In genomic region chr11:7254731-7255291, GRCh38 we compare ENCODE assay signal across 7 cellular contexts. TPM values are rescaled to one million over a fixed set of nuclear protein-coding genes. Genes with fewer than 3 reads are reported as not detected.
"Had no signal": no experiment of that assay in that cellular context is flagged by ENCODE, and none has a peak within 500 bp of the region (broad histone marks: within the 10 kb centered on the region; RNA-seq: fewer than 3 reads in every experiment).

No MANE protein-coding gene starts in this region.

- H3K36me3 ChIP-seq: HAP-1 had no signal

- DNase-seq: IMR-90, KG1 had no signal

- H3K9me3 ChIP-seq: HAP-1 had no signal

- H3K4me3 ChIP-seq: GM23338, HAP-1, K562 had no signal

- H3K4me1 ChIP-seq: HAP-1 had no signal

- ATAC-seq: GM23338, HCT116, K562 had no signal

RNA-seq across cellular contexts. Expression of gene SYT9, which starts 3.1 kb away (rescaled TPM):
- total RNA-seq: HT-29, IMR-90, K562 had no signal
- polyA plus RNA-seq: IMR-90 had no signal
